Comparison of ENCODE assay signal across 28 cellular contexts in the genomic region with DNA sequence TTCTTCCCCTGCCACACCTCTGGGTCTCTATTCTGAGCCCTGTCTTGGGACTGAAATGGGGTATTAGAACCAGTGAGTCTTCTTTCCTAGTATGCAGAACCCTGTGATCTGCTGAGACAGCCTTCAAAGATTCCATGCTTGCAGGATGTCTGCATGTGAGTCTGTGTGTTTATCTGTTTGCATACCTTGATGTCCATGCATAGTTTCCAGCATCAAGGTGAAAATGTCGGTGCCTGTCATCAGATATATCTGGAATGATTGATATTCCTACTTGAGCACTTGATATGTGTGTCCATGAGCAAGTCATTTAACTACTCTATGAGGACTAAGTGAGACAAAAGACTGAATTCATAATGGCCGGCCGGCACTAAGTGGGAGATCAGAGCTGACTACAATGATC.
"Had no signal": no experiment of that assay in that cellular context is flagged by ENCODE, and none has a peak within 500 bp of the region (broad histone marks: within the 10 kb centered on the region; RNA-seq: fewer than 3 reads in every experiment).

No MANE protein-coding gene starts in this region.

- H3K9me3 Mint-ChIP-seq: nephron; neural progenitor cell; stimulated activated naive CD8-positive, alpha-beta T cell treated with anti-CD3 and anti-CD28 coated beads, Interleukin-15, Interleukin-2, amounts not matched to agents 100 ng/mL and 50 ng/mL, for 24 hours; type B pancreatic cell had no signal

- H3K27ac Mint-ChIP-seq: naive thymus-derived CD4-positive, alpha-beta T cell; natural killer cell; neural progenitor cell; stimulated activated naive B cell treated with anti-CD40 and anti-IgM and Interleukin-4, amounts not matched to agents 10 μg/mL and 1 μg/mL and 100 μg/mL, for 72 hours; stimulated activated naive CD8-positive, alpha-beta T cell treated with anti-CD3 and anti-CD28 coated beads, Interleukin-15, Interleukin-2, amounts not matched to agents 100 ng/mL and 50 ng/mL, for 24 hours; type B pancreatic cell had no signal

- H3K4me2 ChIP-seq: neural progenitor cell had no signal

- H3K4me3 Mint-ChIP-seq: naive thymus-derived CD4-positive, alpha-beta T cell; natural killer cell; nephron; neural progenitor cell; stimulated activated naive B cell treated with anti-CD40 and anti-IgM and Interleukin-4, amounts not matched to agents 10 μg/mL and 1 μg/mL and 100 μg/mL, for 72 hours; stimulated activated naive CD8-positive, alpha-beta T cell treated with anti-CD3 and anti-CD28 coated beads, Interleukin-15, Interleukin-2, amounts not matched to agents 100 ng/mL and 50 ng/mL, for 24 hours; type B pancreatic cell had no signal

- H2AFZ ChIP-seq: neural progenitor cell had no signal

- H3K36me3 ChIP-seq: neural progenitor cell, neutrophil, pancreas, prostate gland, right lobe of liver, sigmoid colon, stomach, thoracic aorta, thyroid gland, tibial nerve, upper lobe of right lung, uterus had no signal

- H3K4me1 ChIP-seq: neural progenitor cell, pancreas, prostate gland, right lobe of liver, sigmoid colon, thyroid gland, upper lobe of right lung, uterus had no signal

- H3K4me1 Mint-ChIP-seq: natural killer cell, neural progenitor cell had no signal

- H3K36me3 Mint-ChIP-seq: naive thymus-derived CD4-positive, alpha-beta T cell; natural killer cell; neural progenitor cell; stimulated activated naive B cell treated with anti-CD40 and anti-IgM and Interleukin-4, amounts not matched to agents 10 μg/mL and 1 μg/mL and 100 μg/mL, for 72 hours; type B pancreatic cell had no signal

- H3K9ac ChIP-seq: neural progenitor cell had no signal

- H3K9me3 ChIP-seq: neutrophil, pancreas, prostate gland, right lobe of liver, sigmoid colon, stomach, thoracic aorta, thyroid gland, tibial nerve, upper lobe of right lung, uterus had no signal

- H3K4me3 ChIP-seq: neural progenitor cell, pancreas, prostate gland, right lobe of liver, sigmoid colon, stomach, thoracic aorta, thyroid gland, tibial nerve, upper lobe of right lung, uterus had no signal

- H3K27ac ChIP-seq: neural progenitor cell, neutrophil, pancreas, prostate gland, right lobe of liver, sigmoid colon, stomach, thoracic aorta, thyroid gland, tibial nerve, upper lobe of right lung, uterus had no signal

- DNase-seq: naive thymus-derived CD4-positive, alpha-beta T cell; natural killer cell; nucleus accumbens; pancreas; retina; right cardiac atrium; right lobe of liver; sigmoid colon; small intestine; stimulated activated CD4-positive, alpha-beta T cell treated with anti-CD3 and anti-CD28 coated beads, Interleukin-15, amount 100 ng/mL, for 24 hours; stimulated activated CD4-positive, alpha-beta T cell treated with anti-CD3 and anti-CD28 coated beads, Interleukin-2, amount 100 ng/mL, for 24 hours; stimulated activated CD4-positive, alpha-beta T cell treated with anti-CD3 and anti-CD28 coated beads, Interleukin-2, amount 100 ng/mL, for 48 hours; stimulated activated CD4-positive, alpha-beta T cell treated with anti-CD3 and anti-CD28 coated beads, Interleukin-4, amount 100 ng/mL, for 4 hours; stimulated activated CD8-positive, alpha-beta memory T cell treated with anti-CD3 and anti-CD28 coated beads, Interleukin-4, amount 100 ng/mL, for 48 hours; stimulated activated naive B cell treated with anti-CD40 and anti-IgM and Interleukin-4, amounts not matched to agents 10 μg/mL and 1 μg/mL and 100 μg/mL, for 72 hours; stimulated activated naive CD4-positive, alpha-beta T cell treated with Interleukin-2 at 50 U/mL for 16 hours; stomach; thyroid gland; upper lobe of right lung; uterus had no signal

- H3K27me3 Mint-ChIP-seq: type B pancreatic cell had no signal

- ATAC-seq: naive thymus-derived CD4-positive, alpha-beta T cell; natural killer cell; pancreas; right cardiac atrium; right lobe of liver; stimulated activated naive B cell treated with anti-CD40 and anti-IgM and Interleukin-4, amounts not matched to agents 10 μg/mL and 1 μg/mL and 100 μg/mL, for 72 hours; upper lobe of right lung had no signal

- H3K27me3 ChIP-seq: neural progenitor cell, neutrophil, right lobe of liver, sigmoid colon, stomach, thyroid gland, tibial nerve, upper lobe of right lung, uterus had no signal
